8 cellular contexts compared by ENCODE assay signal in genomic region chr20:24469116-24470030, GRCh38.
DNase-seq lines count a peak whose midpoint lies in the region; ATAC-seq, FAIRE-seq and TF ChIP-seq lines count a peak whose summit lies in the region.

Gene SYNDIG1 (plus strand): TSS chr20:24469629. CDS start chr20:24543098, 73,469 bp downstream.

- no peaks in the 10 kb centered on the region for H3K9me3 Mint-ChIP-seq in activated naive CD8-positive, alpha-beta T cell treated with anti-CD3 and anti-CD28 coated beads, Interleukin-2, amount 50 U/mL, for 24 hours

- no peak for ATAC-seq in activated naive CD8-positive, alpha-beta T cell treated with anti-CD3 and anti-CD28 coated beads, Interleukin-2, amount 50 U/mL, for 24 hours
- no peak for ATAC-seq in GM21737 (IDR thresholded peaks at IDR 0.05; ENCODE audit: unreplicated experiment)
- ATAC-seq in GM19397 (IDR thresholded peaks at IDR 0.05; ENCODE audit: unreplicated experiment): no peak

- peak within 1 kb of the TSS; percentile 29 for H3K9ac ChIP-seq in iPS-18a (ENCODE audit: low read length)

- H3K36me3 Mint-ChIP-seq in activated naive CD8-positive, alpha-beta T cell treated with anti-CD3 and anti-CD28 coated beads, Interleukin-2, amount 50 U/mL, for 24 hours (ENCODE audit: low read depth): no peaks in the 10 kb centered on the region

- DNase-seq in H54 (ENCODE audit: insufficient read length, low spot score) (no peak), OCI-M1 (lab: John Stamatoyannopoulos, UW) (no peak)
- peak; percentile 2 for DNase-seq in activated naive CD8-positive, alpha-beta T cell treated with anti-CD3 and anti-CD28 coated beads, Interleukin-2, amount 50 U/mL, for 24 hours
- DNase-seq in effector memory CD4-positive, alpha-beta T cell: no peak

- no peak for FAIRE-seq in H54 (lab: Jason Lieb, UNC)

- H3K27ac ChIP-seq in iPS-18a (ENCODE audit: low read length) (no peak within 1 kb of the TSS), skin epidermis (peak within 1 kb of the TSS in 4 of 21 experiments; percentile 5 to 57 (median 18))
- H3K27ac ChIP-seq in effector memory CD4-positive, alpha-beta T cell (ENCODE audit: insufficient read depth, low read length, poor library complexity, severe bottlenecking): no peak within 1 kb of the TSS

- peak within 1 kb of the TSS; percentile 42 for H3K4me3 Mint-ChIP-seq in activated naive CD8-positive, alpha-beta T cell treated with anti-CD3 and anti-CD28 coated beads, Interleukin-2, amount 50 U/mL, for 24 hours

- no peaks in the 10 kb centered on the region for H3K9me3 ChIP-seq in iPS-18a (ENCODE audit: control insufficient read depth, low read depth, low read length)
- H3K9me3 ChIP-seq in effector memory CD4-positive, alpha-beta T cell (ENCODE audit: control insufficient read depth, low read length): no peaks in the 10 kb centered on the region

- no peaks in the 10 kb centered on the region for H3K36me3 ChIP-seq in iPS-18a (ENCODE audit: control insufficient read depth, low read depth, low read length)
- no peaks in the 10 kb centered on the region for H3K36me3 ChIP-seq in effector memory CD4-positive, alpha-beta T cell (ENCODE audit: control insufficient read depth, insufficient read depth, low read length)

- H3K27ac Mint-ChIP-seq in activated naive CD8-positive, alpha-beta T cell treated with anti-CD3 and anti-CD28 coated beads, Interleukin-2, amount 50 U/mL, for 24 hours: no peak within 1 kb of the TSS

- H3K27me3 Mint-ChIP-seq in activated naive CD8-positive, alpha-beta T cell treated with anti-CD3 and anti-CD28 coated beads, Interleukin-2, amount 50 U/mL, for 24 hours: peaks cover 50% of the 10 kb centered on the region

- H3K4me3 ChIP-seq in iPS-18a (ENCODE audit: low read length) (peak within 1 kb of the TSS; percentile 66), skin epidermis (peak within 1 kb of the TSS; percentile 19 to 40 (median 30))
- no peak within 1 kb of the TSS for H3K4me3 ChIP-seq in effector memory CD4-positive, alpha-beta T cell (ENCODE audit: insufficient read depth, low read depth, low read length, poor library complexity, severe bottlenecking)

- peaks cover 70% of the 10 kb centered on the region for H3K27me3 ChIP-seq in iPS-18a (ENCODE audit: control insufficient read depth, insufficient read depth, low read length)
- H3K27me3 ChIP-seq in effector memory CD4-positive, alpha-beta T cell (replicated peaks; ENCODE audit: control insufficient read depth, insufficient read depth, low read length, poor library complexity, severe bottlenecking): peaks cover 19% of the 10 kb centered on the region

- H3K4me1 ChIP-seq in iPS-18a (ENCODE audit: control insufficient read depth, low read depth, low read length): peaks cover 30% of the 10 kb centered on the region
- no peaks in the 10 kb centered on the region for H3K4me1 ChIP-seq in effector memory CD4-positive, alpha-beta T cell (ENCODE audit: control insufficient read depth, insufficient read depth, low read length, poor library complexity, severe bottlenecking)

- peak; percentile 36; the same call in 1 of the 2 replicates for TF ChIP-seq POLR2A in H54 (IDR thresholded peaks at IDR 0.05; ENCODE audit: low read depth, low read length)

- peaks cover 7% of the 10 kb centered on the region for H3K4me1 Mint-ChIP-seq in activated naive CD8-positive, alpha-beta T cell treated with anti-CD3 and anti-CD28 coated beads, Interleukin-2, amount 50 U/mL, for 24 hours
